Comparison of ENCODE assay signal across 17 cellular contexts in genomic region chr5:172941067-172941516, GRCh38. TPM values are rescaled to one million over a fixed set of nuclear protein-coding genes. Genes with fewer than 3 reads are reported as not detected.
DNase-seq lines count a peak whose midpoint lies in the region; ATAC-seq, FAIRE-seq and TF ChIP-seq lines count a peak whose summit lies in the region.
"Had no signal": no experiment of that assay in that cellular context is flagged by ENCODE, and none has a peak within 500 bp of the region (broad histone marks: within the 10 kb centered on the region; RNA-seq: fewer than 3 reads in every experiment).

No MANE protein-coding gene starts in this region.

- no peaks in the 10 kb centered on the region for H3K79me2 ChIP-seq in HepG2 (ENCODE audit: insufficient read depth, low read length)
- no peaks in the 10 kb centered on the region for H3K79me2 ChIP-seq in PC-9 (ENCODE audit: low read depth)

- H3K4me1 ChIP-seq in HepG2 (ENCODE audit: insufficient read depth, low read length) (no peaks in the 10 kb centered on the region), right lobe of liver (no peaks in the 10 kb centered on the region), gastroesophageal sphincter (peaks cover 0 to 30% (median 0%) of the 10 kb centered on the region in 3 donors), upper lobe of right lung (peaks cover 8% of the 10 kb centered on the region), PC-9 (replicated peaks; ENCODE audit: insufficient read depth) (no peaks in the 10 kb centered on the region)
- no peaks in the 10 kb centered on the region for H3K4me1 ChIP-seq in effector memory CD4-positive, alpha-beta T cell (ENCODE audit: control insufficient read depth, insufficient read depth, low read length, poor library complexity, severe bottlenecking)
- H3K4me1 ChIP-seq: BE2C had no signal

- ATAC-seq in HepG2 (no peak), right lobe of liver (no peak), gastroesophageal sphincter (peak; percentile 20), upper lobe of right lung (no peak), HG03045 (IDR thresholded peaks at IDR 0.05; ENCODE audit: unreplicated experiment) (no peak)
- ATAC-seq: activated naive CD8-positive, alpha-beta T cell treated with anti-CD3 and anti-CD28 coated beads, Interleukin-2, amount 50 U/mL, for 24 hours; GM12878; naive thymus-derived CD8-positive, alpha-beta T cell had no signal

- H2AFZ ChIP-seq in HepG2 (ENCODE audit: low read length) (no peak overlapping the region), PC-9 (no peak overlapping the region)

- H3K27me3 ChIP-seq in HepG2 (ENCODE audit: control insufficient read depth in 1 of 2, insufficient read depth in 2 of 2, low read length in 2 of 2) (no peaks in the 10 kb centered on the region), right lobe of liver (no peaks in the 10 kb centered on the region), gastroesophageal sphincter (no peaks in the 10 kb centered on the region), upper lobe of right lung (no peaks in the 10 kb centered on the region), PC-9 (ENCODE audit: insufficient read depth, low read depth) (no peaks in the 10 kb centered on the region)
- no peaks in the 10 kb centered on the region for H3K27me3 ChIP-seq in effector memory CD4-positive, alpha-beta T cell (replicated peaks; ENCODE audit: control insufficient read depth, insufficient read depth, low read length, poor library complexity, severe bottlenecking)
- H3K27me3 ChIP-seq: BE2C had no signal

- DNase-seq in HepG2 (ENCODE audit: low spot score), result no peak
- no peak for DNase-seq in right lobe of liver
- DNase-seq in NCI-H345 treated with DMSO at 0.1 percent for 48 hours (lab: John Stamatoyannopoulos, UW; ENCODE audit: unreplicated experiment), result peak; percentile 56
- no peak for DNase-seq in upper lobe of right lung
- no peak for DNase-seq in PC-9
- no peak for DNase-seq in effector memory CD4-positive, alpha-beta T cell
- DNase-seq: activated CD4-positive, alpha-beta T cell treated with anti-CD3 and anti-CD28 coated beads, Interleukin-2, amount 10 ng/mL, durations not matched to agents 24 days and 14 days; activated naive CD8-positive, alpha-beta T cell treated with anti-CD3 and anti-CD28 coated beads, Interleukin-2, amount 50 U/mL, for 24 hours; activated T-cell treated with anti-CD3 and anti-CD28 coated beads, Interleukin-2, amount 50 U/mL, for 24 hours; BE2C; naive thymus-derived CD8-positive, alpha-beta T cell; NCI-H510A treated with DMSO at 0.1 percent for 48 hours; retina had no signal

- H3K9ac ChIP-seq in HepG2 (ENCODE audit: insufficient read depth, low read depth, low read length), result no peak overlapping the region

- TF ChIP-seq EP300 in HepG2 (IDR thresholded peaks at IDR 0.05; ENCODE audit: low read depth in 2 of 2, low read length in 2 of 2), result no peak
- no peak for TF ChIP-seq EP300 in HepG2 (CRISPR knock-in tag; IDR thresholded peaks at IDR 0.05; ENCODE audit: borderline replicate concordance)
- TF ChIP-seq EP300 in gastroesophageal sphincter (IDR thresholded peaks at IDR 0.05), result no peak

- TF ChIP-seq CTCF in HepG2 (CRISPR knock-in tag; IDR thresholded peaks at IDR 0.05) (no peak), right lobe of liver (IDR thresholded peaks at IDR 0.05) (no peak), gastroesophageal sphincter (IDR thresholded peaks at IDR 0.05) (no peak), upper lobe of right lung (IDR thresholded peaks at IDR 0.05) (no peak), PC-9 (conservative IDR thresholded peaks at IDR 0.05) (no peak)

- H3K4me2 ChIP-seq in HepG2 (ENCODE audit: low read depth, low read length) (no peak overlapping the region), PC-9 (no peak overlapping the region)

- H3K4me3 ChIP-seq in HepG2 (replicated peaks in 1 of 3; ENCODE audit: insufficient read depth in 1 of 3, low read depth in 2 of 3, low read length in 3 of 3), result no peak overlapping the region
- H3K4me3 ChIP-seq in right lobe of liver, result no peak overlapping the region
- no peak overlapping the region for H3K4me3 ChIP-seq in gastroesophageal sphincter
- H3K4me3 ChIP-seq in upper lobe of right lung, result no peak overlapping the region
- H3K4me3 ChIP-seq in PC-9, result no peak overlapping the region
- no peak overlapping the region for H3K4me3 ChIP-seq in effector memory CD4-positive, alpha-beta T cell (ENCODE audit: insufficient read depth, low read depth, low read length, poor library complexity, severe bottlenecking)
- H3K4me3 ChIP-seq: GM12878 had no signal

- H3K9me3 ChIP-seq in HepG2 (ENCODE audit: low read length), result no peaks in the 10 kb centered on the region
- H3K9me3 ChIP-seq in right lobe of liver, result no peaks in the 10 kb centered on the region
- no peaks in the 10 kb centered on the region for H3K9me3 ChIP-seq in gastroesophageal sphincter
- no peaks in the 10 kb centered on the region for H3K9me3 ChIP-seq in upper lobe of right lung
- H3K9me3 ChIP-seq in PC-9 (ENCODE audit: insufficient read depth, low read depth), result no peaks in the 10 kb centered on the region
- no peaks in the 10 kb centered on the region for H3K9me3 ChIP-seq in effector memory CD4-positive, alpha-beta T cell (ENCODE audit: control insufficient read depth, low read length)
- H3K9me3 ChIP-seq: BE2C had no signal

- no peak overlapping the region for H3K27ac ChIP-seq in HepG2 (ENCODE audit: extremely low read length, insufficient read depth, low read length)
- no peak overlapping the region for H3K27ac ChIP-seq in right lobe of liver
- H3K27ac ChIP-seq in gastroesophageal sphincter, result peak overlapping the region in 1 of 4 donors; percentile 26
- peak overlapping the region; percentile 51 for H3K27ac ChIP-seq in upper lobe of right lung
- H3K27ac ChIP-seq in PC-9, result no peak overlapping the region
- no peak overlapping the region for H3K27ac ChIP-seq in effector memory CD4-positive, alpha-beta T cell (ENCODE audit: insufficient read depth, low read length, poor library complexity, severe bottlenecking)
- H3K27ac ChIP-seq: RWPE1 had no signal

- 94% methylated on average over 4 of the region's 4 CpGs for WGBS in HepG2 (ENCODE audit: low lambda C conversion rate)
- WGBS in right lobe of liver (ENCODE audit: insufficient coverage, low coverage, low lambda C conversion rate, missing lambda C conversion rate), result 62% methylated on average over 4 of the region's 4 CpGs
- 22 to 28% methylated on average over 3 of the region's 4 CpGs for WGBS in gastroesophageal sphincter (ENCODE audit: low coverage in 1 of 2), 2 donors

- H3K9me2 ChIP-seq in PC-9 (ENCODE audit: insufficient read depth), result no peaks in the 10 kb centered on the region

- CTCF ChIA-PET in HepG2 (lab: Yijun Ruan, JAX; ENCODE audit: low intra/inter-chr PET ratio, low total read pairs) (no interaction called here), PC-9 (lab: Charles Lee) (interaction anchor here (0.5 to 0.7 kb wide), 4 partner anchors 9 to 390 kb away, joined by 3 to 11 read pairs (median 4); no protein-coding TSS in a partner anchor)

- H3K36me3 ChIP-seq in HepG2 (replicated peaks in 1 of 2; ENCODE audit: control insufficient read depth in 1 of 2, insufficient read depth in 2 of 2, low read length in 2 of 2) (peaks cover 20 to 65% of the 10 kb centered on the region in 2 experiments), right lobe of liver (peaks cover 0 to 52% (median 14%) of the 10 kb centered on the region in 4 donors), gastroesophageal sphincter (peaks cover 0 to 98% of the 10 kb centered on the region in 2 donors), upper lobe of right lung (peaks cover 60% of the 10 kb centered on the region), PC-9 (ENCODE audit: low read depth) (0 out of 2 replicates have a peak, but pooled peaks cover 2% of the 10 kb centered on the region)
- H3K36me3 ChIP-seq in effector memory CD4-positive, alpha-beta T cell (ENCODE audit: control insufficient read depth, insufficient read depth, low read length), result peaks cover 23% of the 10 kb centered on the region

- POLR2A ChIA-PET in HepG2 (lab: Yijun Ruan, JAX), result no interaction called here
- POLR2A ChIA-PET in PC-9 (lab: Charles Lee; ENCODE audit: unreplicated experiment), result no interaction called here

- H4K20me1 ChIP-seq in HepG2 (ENCODE audit: insufficient read depth, low read length) (no peaks in the 10 kb centered on the region), PC-9 (ENCODE audit: insufficient read depth) (no peaks in the 10 kb centered on the region)

- intact Hi-C loops in HepG2 (cut with micrococcal nuclease; ENCODE audit: unreplicated experiment), result no loop called here
- intact Hi-C loops in right lobe of liver (cut with DNase I), result no loop called here
- intact Hi-C loops in upper lobe of right lung (cut with DNase I), result no loop called here
- intact Hi-C loops in PC-9 (cut with micrococcal nuclease; ENCODE audit: unreplicated experiment), result no loop called here

- TF ChIP-seq POLR2A in HepG2 (IDR thresholded peaks at IDR 0.05; ENCODE audit: insufficient read depth in 1 of 2, low read depth in 2 of 2, low read length in 2 of 2) (no peak), right lobe of liver (IDR thresholded peaks at IDR 0.05) (no peak), gastroesophageal sphincter (IDR thresholded peaks at IDR 0.05) (no peak)

- FAIRE-seq in HepG2 (lab: Jason Lieb, UNC), result no peak
- FAIRE-seq: GM12878 had no signal

- in situ Hi-C loops in HepG2 (cut with HindIII; ENCODE audit: extremely low pct_ligation_motif_present, low pct_unique_long_range_greater_than_20kb), result no loop called here

- TF ChIP-seq RAD21 in HepG2 (CRISPR knock-in tag; IDR thresholded peaks at IDR 0.05), result no peak

- BruUV-seq in HepG2 (replicated peaks; lab: Mats Ljungman, UMichigan) (no TSS peak), PC-9 (replicated peaks; lab: Mats Ljungman, UMichigan) (no TSS peak)

- H3F3A ChIP-seq in PC-9 (ENCODE audit: insufficient read depth, low read depth), result no peaks in the 10 kb centered on the region

RNA-seq across cellular contexts. Expression of gene RPL26L1, which starts 18.1 kb away (rescaled TPM):
- total RNA-seq in HepG2 (2016; rRNA removed; fragmentation: Illumina TruSeq; extraction: Trizol), result 83.6 and 107 TPM in 2 replicates
- 33.3 and 37.4 TPM in 2 replicates for total RNA-seq in HepG2 (2016; cell fraction: cytosol; rRNA removed; fragmentation: Illumina TruSeq; extraction: Trizol; ENCODE audit: low read depth)
- 76.9 and 117 TPM in 2 replicates for total RNA-seq in HepG2 (2016; cell fraction: insoluble cytoplasmic fraction; rRNA removed; fragmentation: Illumina TruSeq; extraction: Trizol)
- 30.1 and 30.8 TPM in 2 replicates for total RNA-seq in HepG2 (2016; cell fraction: membrane; rRNA removed; fragmentation: Illumina TruSeq; extraction: Trizol)
- total RNA-seq in HepG2 (2016; cell fraction: nucleus; rRNA removed; fragmentation: Illumina TruSeq; extraction: Trizol), result 29.9 and 31.6 TPM in 2 replicates
- 60.0 and 61.2 TPM in 2 replicates for polyA plus RNA-seq in HepG2 (2011; rRNA removed)
- polyA plus RNA-seq in HepG2 (2011; cell fraction: cytosol; rRNA removed), result 63.1 and 67.2 TPM in 2 replicates
- 19.5 and 21.3 TPM in 2 replicates for polyA plus RNA-seq in HepG2 (2011; cell fraction: nucleus; rRNA removed)
- 45.5 and 54.3 TPM in 2 replicates for polyA plus RNA-seq in HepG2 (2012)
- polyA plus RNA-seq in HepG2 (2016; cell fraction: cytosol; fragmentation: Illumina TruSeq; extraction: Trizol; ENCODE audit: low read depth), result 32.2 and 38.5 TPM in 2 replicates
- polyA plus RNA-seq in HepG2 (2016; cell fraction: insoluble cytoplasmic fraction; fragmentation: Illumina TruSeq; extraction: Trizol; ENCODE audit: low read depth), result 125 and 151 TPM in 2 replicates
- polyA plus RNA-seq in HepG2 (2016; cell fraction: membrane; fragmentation: Illumina TruSeq; extraction: Trizol; ENCODE audit: low read depth), result 30.7 and 36.9 TPM in 2 replicates
- 58.3 and 63.6 TPM in 2 replicates for polyA plus RNA-seq in HepG2 (2016; cell fraction: nucleus; fragmentation: Illumina TruSeq; extraction: Trizol; ENCODE audit: insufficient read depth, low read depth)
- polyA minus RNA-seq in HepG2 (2011; rRNA and poly(A)+ RNA removed; ENCODE audit: low replicate concordance), result 31.1 and 88.5 TPM in 2 replicates
- 12.4 and 13.4 TPM in 2 replicates for polyA minus RNA-seq in HepG2 (2011; cell fraction: cytosol; rRNA and poly(A)+ RNA removed)
- polyA minus RNA-seq in HepG2 (2011; cell fraction: nucleus; rRNA and poly(A)+ RNA removed), result 6.7 and 7.5 TPM in 2 replicates
- 10 to 100 TPM; 14.2 to 33.4 (median 19.2) TPM for total RNA-seq in right lobe of liver
- 10 to 100 TPM; 14.7 to 34.9 (median 22.5) TPM for total RNA-seq in gastroesophageal sphincter
- total RNA-seq in upper lobe of right lung, result 26.4 TPM
- total RNA-seq in PC-9 (2021), result 54.4 and 87.1 TPM in 2 replicates

RNA-seq across cellular contexts. Expression of gene ATP6V0E1, which starts 42.5 kb away (rescaled TPM):
- 121 and 143 TPM in 2 replicates for total RNA-seq in HepG2 (2016; rRNA removed; fragmentation: Illumina TruSeq; extraction: Trizol)
- total RNA-seq in HepG2 (2016; cell fraction: cytosol; rRNA removed; fragmentation: Illumina TruSeq; extraction: Trizol; ENCODE audit: low read depth), result 42.6 and 60.2 TPM in 2 replicates
- 133 and 156 TPM in 2 replicates for total RNA-seq in HepG2 (2016; cell fraction: insoluble cytoplasmic fraction; rRNA removed; fragmentation: Illumina TruSeq; extraction: Trizol)
- total RNA-seq in HepG2 (2016; cell fraction: membrane; rRNA removed; fragmentation: Illumina TruSeq; extraction: Trizol), result 107 and 116 TPM in 2 replicates
- 95.8 and 110 TPM in 2 replicates for total RNA-seq in HepG2 (2016; cell fraction: nucleus; rRNA removed; fragmentation: Illumina TruSeq; extraction: Trizol)
- 215 TPM in 2 replicates for polyA plus RNA-seq in HepG2 (2011; rRNA removed)
- 78.6 and 139 TPM in 2 replicates for polyA plus RNA-seq in HepG2 (2011; cell fraction: cytosol; rRNA removed)
- polyA plus RNA-seq in HepG2 (2011; cell fraction: nucleus; rRNA removed), result 23.8 and 34.6 TPM in 2 replicates
- 174 and 183 TPM in 2 replicates for polyA plus RNA-seq in HepG2 (2012)
- 84.5 and 116 TPM in 2 replicates for polyA plus RNA-seq in HepG2 (2016; cell fraction: cytosol; fragmentation: Illumina TruSeq; extraction: Trizol; ENCODE audit: low read depth)
- 157 and 171 TPM in 2 replicates for polyA plus RNA-seq in HepG2 (2016; cell fraction: insoluble cytoplasmic fraction; fragmentation: Illumina TruSeq; extraction: Trizol; ENCODE audit: low read depth)
- polyA plus RNA-seq in HepG2 (2016; cell fraction: membrane; fragmentation: Illumina TruSeq; extraction: Trizol; ENCODE audit: low read depth), result 138 and 160 TPM in 2 replicates
- 222 and 234 TPM in 2 replicates for polyA plus RNA-seq in HepG2 (2016; cell fraction: nucleus; fragmentation: Illumina TruSeq; extraction: Trizol; ENCODE audit: insufficient read depth, low read depth)
- 128 and 158 TPM in 2 replicates for polyA minus RNA-seq in HepG2 (2011; rRNA and poly(A)+ RNA removed; ENCODE audit: low replicate concordance)
- 39.6 and 40.0 TPM in 2 replicates for polyA minus RNA-seq in HepG2 (2011; cell fraction: cytosol; rRNA and poly(A)+ RNA removed)
- polyA minus RNA-seq in HepG2 (2011; cell fraction: nucleus; rRNA and poly(A)+ RNA removed), result 19.4 and 38.8 TPM in 2 replicates
- total RNA-seq in right lobe of liver, result 100 to 1,000 TPM in 5 of 6 experiments, 10 to 100 TPM in 1; 83.1 to 202 (median 116) TPM
- total RNA-seq in gastroesophageal sphincter, result 100 to 1,000 TPM in 3 of 4 donors, 10 to 100 TPM in 1; 94.0 to 163 (median 124) TPM
- 326 TPM for total RNA-seq in upper lobe of right lung
- total RNA-seq in PC-9 (2021), result 190 and 251 TPM in 2 replicates
